Comparison of ENCODE assay signal across 16 cellular contexts in the genomic region with DNA sequence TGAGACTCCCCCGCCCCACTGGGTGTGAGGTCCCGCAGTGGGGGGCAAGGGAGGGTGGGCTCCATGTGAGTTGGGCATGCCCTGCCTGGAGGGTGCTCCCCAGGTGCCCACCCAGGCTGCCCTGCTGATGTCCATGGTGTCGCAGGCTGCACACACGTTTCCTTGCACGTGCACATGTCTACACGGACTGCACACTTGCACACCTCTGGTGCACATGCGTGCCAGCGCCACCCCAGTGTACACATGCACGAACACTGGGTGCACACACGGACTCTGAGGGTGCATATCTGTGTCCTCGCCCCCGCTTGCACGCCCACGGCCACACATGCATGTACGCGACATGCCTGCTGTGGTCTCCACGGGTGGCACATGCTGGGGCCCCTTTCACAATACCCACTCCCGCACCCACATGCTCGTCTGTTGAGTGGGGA. TPM values are rescaled to one million over a fixed set of nuclear protein-coding genes. Genes with fewer than 3 reads are reported as not detected.
DNase-seq lines count a peak whose midpoint lies in the region; ATAC-seq, FAIRE-seq and TF ChIP-seq lines count a peak whose summit lies in the region.
"Had no signal": no experiment of that assay in that cellular context is flagged by ENCODE, and none has a peak within 500 bp of the region (broad histone marks: within the 10 kb centered on the region; RNA-seq: fewer than 3 reads in every experiment).

No MANE protein-coding gene starts in this region.

- H3F3A ChIP-seq in neural cell (ENCODE audit: insufficient read depth, low read length, poor library complexity, severe bottlenecking) = no peaks in the 10 kb centered on the region

- H3K27me3 ChIP-seq in BLaER1 treated with 17β-estradiol and CSF1 and Interleukin-3, amounts not matched to agents 10 nM and 100 nM = peaks cover 18 to 31% (median 26%) of the 10 kb centered on the region in 11 experiments
- H3K27me3 ChIP-seq in bronchial epithelial cell (ENCODE audit: control insufficient read depth, insufficient read depth, low read length) (peaks cover 7% of the 10 kb centered on the region), neural cell (ENCODE audit: insufficient read depth, low read depth, low read length) (no peaks in the 10 kb centered on the region), left lung (peaks cover 10 to 66% of the 10 kb centered on the region in 2 donors)
- H3K27me3 ChIP-seq: ovary, SJCRH30 had no signal

- no peak for DNase-seq in bronchial epithelial cell (ENCODE audit: low read depth)
- no peak for DNase-seq in ureter (ENCODE audit: low spot score)
- DNase-seq in omental fat pad (ENCODE audit: low spot score) = no peak
- no peak for DNase-seq in left lung
- no peak for DNase-seq in HuH-7 (ENCODE audit: low spot score)
- DNase-seq: activated effector memory CD4-positive, alpha-beta T cell treated with Interleukin-2 at 50 U/mL for 16 hours; NCI-H2171; ovary; SJCRH30; stimulated activated naive CD8-positive, alpha-beta T cell treated with anti-CD3 and anti-CD28 coated beads, Interleukin-15, amount 100 ng/mL, for 72 hours; T1000 had no signal

- peak overlapping the region; percentile 73 to 96 (median 85); a peak in 18 of 22 replicates for H3K4me2 ChIP-seq in BLaER1 treated with 17β-estradiol and CSF1 and Interleukin-3, amounts not matched to agents 10 nM and 100 nM
- peak overlapping the region; percentile 48 for H3K4me2 ChIP-seq in neural cell (ENCODE audit: low read length)

- no peak for TF ChIP-seq RAD21 in neural cell (conservative IDR thresholded peaks at IDR 0.05)

- peaks cover 0 to 20% (median 0%) of the 10 kb centered on the region in 11 experiments; a peak in 7 of 22 replicates for H4K20me1 ChIP-seq in BLaER1 treated with 17β-estradiol and CSF1 and Interleukin-3, amounts not matched to agents 10 nM and 100 nM
- H4K20me1 ChIP-seq in neural cell (ENCODE audit: insufficient read depth) = no peaks in the 10 kb centered on the region

- POLR2A ChIA-PET in HEK293 (lab: Yijun Ruan, JAX) = no interaction called here

- no peaks in the 10 kb centered on the region for H3K9me2 ChIP-seq in neural cell (ENCODE audit: insufficient read depth, low read length)

- H3K36me3 ChIP-seq in BLaER1 treated with 17β-estradiol and CSF1 and Interleukin-3, amounts not matched to agents 10 nM and 100 nM = no peaks in the 10 kb centered on the region
- no peaks in the 10 kb centered on the region for H3K36me3 ChIP-seq in HEK293 (ENCODE audit: control insufficient read depth in 2 of 2, insufficient read depth in 1 of 2, low read length in 2 of 2)
- no peaks in the 10 kb centered on the region for H3K36me3 ChIP-seq in bronchial epithelial cell (ENCODE audit: control insufficient read depth, insufficient read depth, low read length)
- H3K36me3 ChIP-seq in neural cell (ENCODE audit: insufficient read depth, low read length) = no peaks in the 10 kb centered on the region
- no peaks in the 10 kb centered on the region for H3K36me3 ChIP-seq in left lung
- H3K36me3 ChIP-seq: ovary, SJCRH30, spleen had no signal

- CTCF ChIA-PET in HEK293 (lab: Yijun Ruan, JAX) = no interaction called here

- peak overlapping the region in 2 of 11 experiments; percentile 85; a peak in 3 of 22 replicates for H3K9ac ChIP-seq in BLaER1 treated with 17β-estradiol and CSF1 and Interleukin-3, amounts not matched to agents 10 nM and 100 nM
- H3K9ac ChIP-seq in neural cell (ENCODE audit: low read length) = peak overlapping the region; percentile 88

- H3K79me2 ChIP-seq in neural cell (replicated peaks; ENCODE audit: insufficient read depth, low read length) = peaks cover 5% of the 10 kb centered on the region

- H3K4me3 ChIP-seq in BLaER1 treated with 17β-estradiol and CSF1 and Interleukin-3, amounts not matched to agents 10 nM and 100 nM = peak overlapping the region in 8 of 10 experiments; percentile 61 to 78 (median 72); a peak in 13 of 20 replicates
- H3K4me3 ChIP-seq in HEK293 (ENCODE audit: low read depth, low read length) (peak overlapping the region; percentile 75), bronchial epithelial cell (ENCODE audit: low read depth, low read length) (no peak overlapping the region), neural cell (ENCODE audit: low read length) (peak overlapping the region; percentile 75), left lung (no peak overlapping the region)
- H3K4me3 ChIP-seq: SJCRH30 had no signal

- ATAC-seq in omental fat pad (ENCODE audit: low FRiP score) (no peak), left lung (no peak)

- no peak for TF ChIP-seq CTCF in HEK293 (tag by site-specific recombination; IDR thresholded peaks at IDR 0.05)
- TF ChIP-seq CTCF in bronchial epithelial cell (IDR thresholded peaks at IDR 0.05; ENCODE audit: insufficient read depth, low read length, severe bottlenecking) = no peak
- no peak for TF ChIP-seq CTCF in neural cell (IDR thresholded peaks at IDR 0.05; ENCODE audit: poor library complexity, severe bottlenecking)
- no peak for TF ChIP-seq CTCF in omental fat pad (IDR thresholded peaks at IDR 0.05)
- no peak for TF ChIP-seq CTCF in left lung (IDR thresholded peaks at IDR 0.05)

- no peak overlapping the region for H2AFZ ChIP-seq in neural cell (ENCODE audit: low read depth, low read length)

- H3K9me3 ChIP-seq in BLaER1 treated with 17β-estradiol and CSF1 and Interleukin-3, amounts not matched to agents 10 nM and 100 nM (replicated peaks in 1 of 11) = no peaks in the 10 kb centered on the region
- H3K9me3 ChIP-seq in HEK293 (ENCODE audit: control insufficient read depth, insufficient read depth, low read depth, low read length) = no peaks in the 10 kb centered on the region
- no peaks in the 10 kb centered on the region for H3K9me3 ChIP-seq in neural cell (ENCODE audit: low read length)
- H3K9me3 ChIP-seq in left lung = no peaks in the 10 kb centered on the region
- H3K9me3 ChIP-seq: ovary, SJCRH30, spleen had no signal

- H3K4me1 ChIP-seq in BLaER1 treated with 17β-estradiol and CSF1 and Interleukin-3, amounts not matched to agents 10 nM and 100 nM = peaks cover 9 to 30% (median 14%) of the 10 kb centered on the region in 10 experiments
- H3K4me1 ChIP-seq in HEK293 (ENCODE audit: control insufficient read depth, insufficient read depth, low read length) = no peaks in the 10 kb centered on the region
- H3K4me1 ChIP-seq in left lung = peaks cover 0 to 6% of the 10 kb centered on the region in 2 donors
- H3K4me1 ChIP-seq: SJCRH30 had no signal

- intact Hi-C loops in left lung (cut with DNase I) = no loop called here

- H3K27ac ChIP-seq in BLaER1 treated with 17β-estradiol and CSF1 and Interleukin-3, amounts not matched to agents 10 nM and 100 nM = no peak overlapping the region
- H3K27ac ChIP-seq in HEK293 (ENCODE audit: extremely low read depth, low read depth, low read length) (peak overlapping the region; percentile 16; the same call in 1 of the 2 replicates), neural cell (ENCODE audit: low read length) (no peak overlapping the region), left lung (no peak overlapping the region)
- H3K27ac ChIP-seq: ovary, SJCRH30 had no signal

- no peak for TF ChIP-seq EP300 in neural cell (conservative IDR thresholded peaks at IDR 0.05; ENCODE audit: poor library complexity, severe bottlenecking)

- FAIRE-seq in bronchial epithelial cell (lab: Jason Lieb, UNC) = peak; percentile 94

TF ChIP-seq in HEK293, 187 proteins besides CTCF, POLR2A, EP300 and RAD21 (continues in another document):
- TF ChIP-seq ZBTB10 (tag by site-specific recombination; IDR thresholded peaks at IDR 0.05) = no peak

TF ChIP-seq in neural cell, 6 proteins besides CTCF, POLR2A, EP300 and RAD21:
- no peak for TF ChIP-seq SMC3 (conservative IDR thresholded peaks at IDR 0.05; ENCODE audit: poor library complexity)
- TF ChIP-seq TAF1 (IDR thresholded peaks at IDR 0.05; ENCODE audit: low read depth) = no peak
- no peak for TF ChIP-seq EZH2 (IDR thresholded peaks at IDR 0.05; ENCODE audit: borderline replicate concordance, insufficient read depth, low read length, poor library complexity, severe bottlenecking)
- TF ChIP-seq MXI1 (conservative IDR thresholded peaks at IDR 0.05; ENCODE audit: poor library complexity, severe bottlenecking) = no peak
- TF ChIP-seq, protein P1, sequence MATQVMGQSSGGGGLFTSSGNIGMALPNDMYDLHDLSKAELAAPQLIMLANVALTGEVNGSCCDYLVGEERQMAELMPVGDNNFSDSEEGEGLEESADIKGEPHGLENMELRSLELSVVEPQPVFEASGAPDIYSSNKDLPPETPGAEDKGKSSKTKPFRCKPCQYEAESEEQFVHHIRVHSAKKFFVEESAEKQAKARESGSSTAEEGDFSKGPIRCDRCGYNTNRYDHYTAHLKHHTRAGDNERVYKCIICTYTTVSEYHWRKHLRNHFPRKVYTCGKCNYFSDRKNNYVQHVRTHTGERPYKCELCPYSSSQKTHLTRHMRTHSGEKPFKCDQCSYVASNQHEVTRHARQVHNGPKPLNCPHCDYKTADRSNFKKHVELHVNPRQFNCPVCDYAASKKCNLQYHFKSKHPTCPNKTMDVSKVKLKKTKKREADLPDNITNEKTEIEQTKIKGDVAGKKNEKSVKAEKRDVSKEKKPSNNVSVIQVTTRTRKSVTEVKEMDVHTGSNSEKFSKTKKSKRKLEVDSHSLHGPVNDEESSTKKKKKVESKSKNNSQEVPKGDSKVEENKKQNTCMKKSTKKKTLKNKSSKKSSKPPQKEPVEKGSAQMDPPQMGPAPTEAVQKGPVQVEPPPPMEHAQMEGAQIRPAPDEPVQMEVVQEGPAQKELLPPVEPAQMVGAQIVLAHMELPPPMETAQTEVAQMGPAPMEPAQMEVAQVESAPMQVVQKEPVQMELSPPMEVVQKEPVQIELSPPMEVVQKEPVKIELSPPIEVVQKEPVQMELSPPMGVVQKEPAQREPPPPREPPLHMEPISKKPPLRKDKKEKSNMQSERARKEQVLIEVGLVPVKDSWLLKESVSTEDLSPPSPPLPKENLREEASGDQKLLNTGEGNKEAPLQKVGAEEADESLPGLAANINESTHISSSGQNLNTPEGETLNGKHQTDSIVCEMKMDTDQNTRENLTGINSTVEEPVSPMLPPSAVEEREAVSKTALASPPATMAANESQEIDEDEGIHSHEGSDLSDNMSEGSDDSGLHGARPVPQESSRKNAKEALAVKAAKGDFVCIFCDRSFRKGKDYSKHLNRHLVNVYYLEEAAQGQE (IDR thresholded peaks at IDR 0.05; ENCODE audit: borderline replicate concordance) = no peak
- no peak for TF ChIP-seq POLR2AphosphoS5 (IDR thresholded peaks at IDR 0.05)
TF ChIP-seq in neural cell: peak in this region for 0.

RNA-seq across cellular contexts. Expression of gene PRODH, which starts 35.2 kb away (rescaled TPM):
- total RNA-seq in bronchial epithelial cell = 5.0 and 52.6 TPM in 2 replicates
- 0.08 and 0.31 TPM in 2 replicates for polyA plus RNA-seq in neural cell
- 0.24 and 1.6 TPM in 2 replicates for polyA minus RNA-seq in neural cell
- 12.4 TPM for total RNA-seq in ureter
- 10 to 100 TPM in 3 of 4 donors, 1 to 10 TPM in 1; 1.7 to 41.5 (median 14.2) TPM for total RNA-seq in omental fat pad
- 10 to 100 TPM; 20.6 to 77.9 TPM for total RNA-seq in left lung
- total RNA-seq: fibroblast of villous mesenchyme had no signal

Comparison
In these comparisons a context has a peak if more than half of its experiments do, and no peak if none do; other contexts are left out.
1. H3K4me3 ChIP-seq: peak in BLaER1 treated with 17β-estradiol and CSF1 and Interleukin-3, amounts not matched to agents 10 nM and 100 nM (8 of 10), HEK293 (single experiment) and neural cell (single experiment); none in bronchial epithelial cell (single experiment) and left lung (0 of 2).